ENCODE assay signal across 1 cellular context in genomic region chr4:63460075-63460474, GRCh38.
TF ChIP-seq lines count a peak whose summit lies in the region.

No MANE protein-coding gene starts in this region.

TF ChIP-seq in GM12878, 131 proteins besides CTCF, POLR2A, EP300 and RAD21 (continued from another document):
- TF ChIP-seq CBX5 (IDR thresholded peaks at IDR 0.05; ENCODE audit: low read depth) (no peak), YY1 (IDR thresholded peaks at IDR 0.05; ENCODE audit: low read depth, low read length) (no peak)
TF ChIP-seq in GM12878: peak in this region for 0.
